Comparison of ENCODE assay signal across 8 cellular contexts in the genomic region with DNA sequence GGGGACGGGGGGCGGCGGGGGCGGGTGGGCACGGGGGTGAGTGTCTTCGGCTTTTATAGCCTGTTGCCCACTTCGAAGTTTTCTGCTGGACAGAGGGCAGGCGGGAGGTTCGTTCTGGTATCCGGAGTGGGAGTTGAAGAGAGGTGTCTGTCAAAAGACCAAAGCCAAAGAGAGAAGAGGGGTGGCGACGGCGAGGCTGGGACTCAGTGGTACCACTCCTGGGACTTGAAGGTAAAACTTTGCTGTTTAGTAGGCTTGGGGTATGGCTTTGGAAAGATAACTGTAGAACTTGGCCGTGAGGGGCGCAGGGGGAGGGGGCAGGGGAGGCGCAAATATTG.
DNase-seq lines count a peak whose midpoint lies in the region; ATAC-seq and TF ChIP-seq lines count a peak whose summit lies in the region.

No MANE protein-coding gene starts in this region.

- H3K27ac ChIP-seq in ovary: no peak overlapping the region
- no peak overlapping the region for H3K27ac ChIP-seq in foreskin keratinocyte

- 9 to 13% (median 11%) methylated on average over 16 of the region's 16 CpGs for WGBS in ovary, 3 donors

- DNase-seq in COLO668 (lab: John Stamatoyannopoulos, UW; ENCODE audit: unreplicated experiment): peak; percentile 54
- peak; percentile 39 for DNase-seq in OCI-M1 (lab: John Stamatoyannopoulos, UW)
- DNase-seq in head of caudate nucleus: peak in 38 of 42 donors; percentile 7 to 61 (median 29)
- no peak for DNase-seq in ovary
- no peak for DNase-seq in foreskin melanocyte
- no peak for DNase-seq in HUDEP-2 (lab: John Stamatoyannopoulos, UW; ENCODE audit: unreplicated experiment in 76 of 76)
- DNase-seq in foreskin keratinocyte: no peak

- intact Hi-C loops in head of caudate nucleus (cut with DNase I) (no loop called here), ovary (cut with DNase I) (no loop called here)

- ATAC-seq in GM21381 (IDR thresholded peaks at IDR 0.05; ENCODE audit: unreplicated experiment) (no peak), foreskin keratinocyte (no peak)

- no peaks in the 10 kb centered on the region for H3K4me1 ChIP-seq in ovary (ENCODE audit: insufficient read depth)
- no peaks in the 10 kb centered on the region for H3K4me1 ChIP-seq in foreskin keratinocyte

- no peaks in the 10 kb centered on the region for H3K27me3 ChIP-seq in ovary
- peaks cover 62% of the 10 kb centered on the region for H3K27me3 ChIP-seq in foreskin keratinocyte

- peak overlapping the region; percentile 36 for H3K4me3 ChIP-seq in ovary

- H3K9me3 ChIP-seq in ovary: no peaks in the 10 kb centered on the region

- no peak for TF ChIP-seq POLR2A in ovary (IDR thresholded peaks at IDR 0.05)

- no peaks in the 10 kb centered on the region for H3K36me3 ChIP-seq in ovary

- TF ChIP-seq CTCF in ovary (IDR thresholded peaks at IDR 0.05) (no peak), foreskin keratinocyte (conservative IDR thresholded peaks at IDR 0.05) (no peak)

- no peak for TF ChIP-seq EP300 in ovary (IDR thresholded peaks at IDR 0.05)

Comparison
In these comparisons a context has a peak if more than half of its experiments do, and no peak if none do; other contexts are left out.
1. DNase-seq: peak in COLO668 (single experiment), OCI-M1 (single experiment) and head of caudate nucleus (38 of 42); none in ovary (0 of 5), foreskin melanocyte (single experiment), HUDEP-2 (0 of 76) and foreskin keratinocyte (0 of 2).